Comparison of ENCODE assay signal across 33 cellular contexts in genomic region chr10:53983431-53983830, GRCh38.
DNase-seq lines count a peak whose midpoint lies in the region; ATAC-seq and TF ChIP-seq lines count a peak whose summit lies in the region.
"Had no signal": no experiment of that assay in that cellular context is flagged by ENCODE, and none has a peak within 500 bp of the region (broad histone marks: within the 10 kb centered on the region; RNA-seq: fewer than 3 reads in every experiment).

No MANE protein-coding gene starts in this region.

- CTCF ChIA-PET in PC-3 (lab: Charles Lee), result no interaction called here

- peaks cover 11% of the 10 kb centered on the region; the same call in 1 of the 2 replicates for H3K9me3 ChIP-seq in PC-3 (ENCODE audit: low read length)
- H3K9me3 ChIP-seq: A549; BE2C; BLaER1; BLaER1 treated with 17β-estradiol and CSF1 and Interleukin-3, amounts not matched to agents 10 nM and 100 nM had no signal

- H3K36me3 ChIP-seq in PC-3 (ENCODE audit: low read depth, low read length), result no peaks in the 10 kb centered on the region
- H3K36me3 ChIP-seq: BE2C; BLaER1; BLaER1 treated with 17β-estradiol and CSF1 and Interleukin-3, amounts not matched to agents 10 nM and 100 nM had no signal

- H3K27me3 ChIP-seq in PC-3 (ENCODE audit: low read length), result no peaks in the 10 kb centered on the region
- H3K27me3 ChIP-seq: BE2C; BLaER1; BLaER1 treated with 17β-estradiol and CSF1 and Interleukin-3, amounts not matched to agents 10 nM and 100 nM had no signal

- TF ChIP-seq CTCF in LNCaP clone FGC (IDR thresholded peaks at IDR 0.05; ENCODE audit: control insufficient read depth, extremely low read depth, insufficient read depth), result no peak
- TF ChIP-seq CTCF in PC-3 (conservative IDR thresholded peaks at IDR 0.05; ENCODE audit: low read depth, low read length), result no peak

- ATAC-seq in PC-3, result peak; percentile 85
- ATAC-seq in HG02938 (IDR thresholded peaks at IDR 0.05; ENCODE audit: unreplicated experiment), result no peak
- no peak for ATAC-seq in stimulated activated naive CD8-positive, alpha-beta T cell treated with anti-CD3 and anti-CD28 coated beads, Interleukin-15, Interleukin-2, amounts not matched to agents 100 U/mL and 50 U/mL, for 24 hours
- no peak for ATAC-seq in HG03442 (IDR thresholded peaks at IDR 0.05; ENCODE audit: unreplicated experiment)
- ATAC-seq: A549; CD8-positive, alpha-beta T cell had no signal

- BruUV-seq in PC-3 (replicated peaks; lab: Mats Ljungman, UMichigan), result no TSS peak

- H4K20me1 ChIP-seq in PC-3 (ENCODE audit: low read length), result no peaks in the 10 kb centered on the region
- H4K20me1 ChIP-seq: BLaER1; BLaER1 treated with 17β-estradiol and CSF1 and Interleukin-3, amounts not matched to agents 10 nM and 100 nM had no signal

- DNase-seq in HuH-7 (ENCODE audit: low spot score), result peak; percentile 9
- DNase-seq in LNCaP clone FGC (ENCODE audit: low read depth), result peak; percentile 57
- DNase-seq in NCI-H69 (lab: John Stamatoyannopoulos, UW), result peak; percentile 5
- no peak for DNase-seq in PC-3
- DNase-seq in NCI-H2029 treated with DMSO at 0.1 percent for 48 hours (lab: John Stamatoyannopoulos, UW), result no peak
- DNase-seq in stimulated activated naive CD8-positive, alpha-beta T cell treated with anti-CD3 and anti-CD28 coated beads, Interleukin-15, Interleukin-2, amounts not matched to agents 100 U/mL and 50 U/mL, for 24 hours, result no peak
- DNase-seq: 8988T; ACHN; AML-193; BE2C; C1 segment of cervical spinal cord; Caco-2; Calu3; CD4-positive, alpha-beta memory T cell; CD4-positive, alpha-beta T cell; CD4-positive, CD25-positive, alpha-beta regulatory T cell; CD8-positive, alpha-beta memory T cell; CD8-positive, alpha-beta T cell; COR-L47; DMS 273 treated with DMSO at 0.1 percent for 48 hours; DMS153; DMS53; DMS79; DMS79 treated with DMSO at 0.1 percent for 48 hours; DND-41; EL had no signal

- H3K4me3 ChIP-seq in LNCaP clone FGC (ENCODE audit: low read depth, low read length) (no peak overlapping the region), PC-3 (ENCODE audit: low read length) (no peak overlapping the region)
- H3K4me3 ChIP-seq: A549; BLaER1; BLaER1 treated with 17β-estradiol and CSF1 and Interleukin-3, amounts not matched to agents 10 nM and 100 nM had no signal

- intact Hi-C loops in PC-3 (cut with micrococcal nuclease), result loop anchor here (1.0 kb wide), 1 partner anchor 1029 kb away; no protein-coding TSS in a partner anchor

- no peaks in the 10 kb centered on the region for H3F3A ChIP-seq in PC-3 (ENCODE audit: low read length, unreplicated experiment)

- no peak overlapping the region for H3K27ac ChIP-seq in PC-3 (ENCODE audit: low read length)
- H3K27ac ChIP-seq: 22Rv1; A549; BLaER1; BLaER1 treated with 17β-estradiol and CSF1 and Interleukin-3, amounts not matched to agents 10 nM and 100 nM; C4-2B had no signal

- no peaks in the 10 kb centered on the region for H3K9me2 ChIP-seq in PC-3 (replicated peaks; ENCODE audit: low read length)

- POLR2A ChIA-PET in PC-3 (lab: Charles Lee; ENCODE audit: unreplicated experiment), result interaction anchor here (0.5 kb wide), 1 partner anchor 505 kb away, joined by 3 read pairs; no protein-coding TSS in a partner anchor

- H3K9ac ChIP-seq in PC-3 (ENCODE audit: low read length), result no peak overlapping the region
- H3K9ac ChIP-seq: BLaER1; BLaER1 treated with 17β-estradiol and CSF1 and Interleukin-3, amounts not matched to agents 10 nM and 100 nM had no signal

- no peaks in the 10 kb centered on the region for H3K4me1 ChIP-seq in PC-3 (ENCODE audit: insufficient read depth, low read length)
- H3K4me1 ChIP-seq: A549; BE2C; BLaER1; BLaER1 treated with 17β-estradiol and CSF1 and Interleukin-3, amounts not matched to agents 10 nM and 100 nM; Caco-2 had no signal

- no peak overlapping the region for H3K4me2 ChIP-seq in PC-3 (ENCODE audit: low read length)
- H3K4me2 ChIP-seq: A549; BLaER1; BLaER1 treated with 17β-estradiol and CSF1 and Interleukin-3, amounts not matched to agents 10 nM and 100 nM had no signal

- H2AFZ ChIP-seq in PC-3 (ENCODE audit: low read length), result no peak overlapping the region

- no peaks in the 10 kb centered on the region for H3K79me2 ChIP-seq in PC-3 (ENCODE audit: low read length)

Comparison
In these comparisons a context has a peak if more than half of its experiments do, and no peak if none do; other contexts are left out.
1. DNase-seq: peak in HuH-7 (single experiment), LNCaP clone FGC (single experiment) and NCI-H69 (single experiment); none in PC-3 (single experiment), NCI-H2029 treated with DMSO at 0.1 percent for 48 hours (single experiment) and stimulated activated naive CD8-positive, alpha-beta T cell treated with anti-CD3 and anti-CD28 coated beads, Interleukin-15, Interleukin-2, amounts not matched to agents 100 U/mL and 50 U/mL, for 24 hours (single experiment).